Comparison of ENCODE assay signal across 8 cellular contexts in genomic region chr11:117822031-117822521, GRCh38. TPM values are rescaled to one million over a fixed set of nuclear protein-coding genes. Genes with fewer than 3 reads are reported as not detected.
DNase-seq lines count a peak whose midpoint lies in the region; FAIRE-seq and TF ChIP-seq lines count a peak whose summit lies in the region.

No MANE protein-coding gene starts in this region.

- no peak for FAIRE-seq in H1 (lab: Jason Lieb, UNC)

- H2BK20ac ChIP-seq in H1 (ENCODE audit: low read length) = no peak overlapping the region

- no peak overlapping the region for H3K4me3 Mint-ChIP-seq in CD14-positive monocyte
- H3K4me3 Mint-ChIP-seq in osteocyte (ENCODE audit: unreplicated experiment) = no peak overlapping the region

- DNase-seq in CD14-positive monocyte (ENCODE audit: low spot score) (peak; percentile 64), HEK293T (ENCODE audit: extremely low spot score) (peak; percentile 55), H1 (ENCODE audit: low read depth in 1 of 2, low spot score in 2 of 2) (peak in 1 of 2 experiments; percentile 80), osteocyte (ENCODE audit: extremely low spot score, unreplicated experiment) (no peak), NCI-H524 treated with DMSO at 0.1 percent for 48 hours (lab: John Stamatoyannopoulos, UW) (no peak), AG08396 (ENCODE audit: low spot score) (no peak), cortex of kidney (lab: John Stamatoyannopoulos, UW) (no peak)
- DNase-seq in activated CD4-positive, CD25-positive, alpha-beta regulatory T cell treated with anti-CD3 and anti-CD28 coated beads, Interleukin-2, amount 50 U/mL, for 72 hours = peak; percentile 57

- no peak overlapping the region for H4K5ac ChIP-seq in H1 (ENCODE audit: insufficient read length, low read depth, low read length)

- H3K4ac ChIP-seq in H1 (replicated peaks; ENCODE audit: insufficient read length, low read depth, low read length) = no peak overlapping the region

- H3K36me3 Mint-ChIP-seq in CD14-positive monocyte = no peaks in the 10 kb centered on the region
- H3K36me3 Mint-ChIP-seq in osteocyte (ENCODE audit: unreplicated experiment) = no peaks in the 10 kb centered on the region

- intact Hi-C loops in CD14-positive monocyte (cut with micrococcal nuclease) = loop anchor here (2.0 to 5.0 kb wide), 4 partner anchors 80 to 231 kb away; no protein-coding TSS in a partner anchor

- no peak overlapping the region for H3K23ac ChIP-seq in H1 (ENCODE audit: insufficient read length)

- H3K4me1 ChIP-seq in H1 (replicated peaks in 1 of 4; ENCODE audit: control insufficient read depth in 3 of 4, insufficient read depth in 4 of 4, low read length in 3 of 4) = peaks cover 0 to 34% (median 22%) of the 10 kb centered on the region in 4 experiments; a peak in 6 of 7 replicates

- WGBS in H1 (ENCODE audit: extremely low coverage in 1 of 2, insufficient coverage in 1 of 2, insufficient read length in 1 of 2, insufficient replicate concordance in 2 of 2, low coverage in 1 of 2, low lambda C conversion rate in 2 of 2, missing lambda C conversion rate in 1 of 2), 2 experiments = 77% methylated on average over 16 of the region's 16 CpGs; no CpG with 5 or more reads in 1 of the 2 experiments

- no peak overlapping the region for H2BK120ac ChIP-seq in H1 (replicated peaks; ENCODE audit: low read depth, low read length)

- no peaks in the 10 kb centered on the region; a peak in 1 of 7 replicates for H3K27me3 ChIP-seq in H1 (replicated peaks in 1 of 4; ENCODE audit: control insufficient read depth in 3 of 4, extremely low read depth in 1 of 4, insufficient read depth in 3 of 4, low read length in 3 of 4)

- no peak overlapping the region for H3K4me3 ChIP-seq in H1 (ENCODE audit: extremely low read depth in 1 of 4, insufficient read depth in 2 of 4, low read depth in 3 of 4, low read length in 4 of 4)

- peak overlapping the region; percentile 81 for H2BK5ac ChIP-seq in H1 (ENCODE audit: low read depth, low read length)

- peak; percentile 91 for TF ChIP-seq CTCF in CD14-positive monocyte (IDR thresholded peaks at IDR 0.05)
- TF ChIP-seq CTCF in H1 (IDR thresholded peaks at IDR 0.05; ENCODE audit: control extremely low read depth in 1 of 3, insufficient read depth in 1 of 3, low read depth in 1 of 3, low read length in 3 of 3) = peak in 2 of 3 experiments; percentile 72 to 79; a peak in 3 of 4 replicates
- peak; percentile 46 for TF ChIP-seq CTCF in osteocyte (IDR thresholded peaks at IDR 0.05)

- H3K27me3 Mint-ChIP-seq in CD14-positive monocyte (ENCODE audit: low read depth in 3 of 3) (no peaks in the 10 kb centered on the region), osteocyte (ENCODE audit: unreplicated experiment) (no peaks in the 10 kb centered on the region)

- CTCF ChIA-PET in HEK293T (lab: Yijun Ruan, JAX) = interaction anchor here (2.1 kb wide), 1 partner anchor 125 kb away, joined by 11 read pairs; no protein-coding TSS in a partner anchor
- CTCF ChIA-PET in H1 (lab: Charles Lee; ENCODE audit: partially characterized antibody) = interaction anchor here (0.7 to 9.7 kb wide), 25 partner anchors 9 to 519 kb away, joined by 3 to 163 read pairs (median 6); no protein-coding TSS in a partner anchor

- no peaks in the 10 kb centered on the region for H3K36me3 ChIP-seq in H1 (ENCODE audit: control insufficient read depth in 2 of 4, insufficient read depth in 4 of 4, low read length in 3 of 4)

- H3K56ac ChIP-seq in H1 (replicated peaks; ENCODE audit: insufficient read length, low read depth, low read length) = no peak overlapping the region

- TF ChIP-seq RAD21 in H1 (IDR thresholded peaks at IDR 0.05 in 1 of 2, conservative IDR thresholded peaks at IDR 0.05 in 1 of 2; ENCODE audit: low read depth in 2 of 2, low read length in 2 of 2) = peak; percentile 54 to 71

- no peaks in the 10 kb centered on the region for H3K9me3 Mint-ChIP-seq in CD14-positive monocyte
- no peaks in the 10 kb centered on the region for H3K9me3 Mint-ChIP-seq in osteocyte (ENCODE audit: unreplicated experiment)

- H3K27ac ChIP-seq in H1 (ENCODE audit: low read depth, low read length) = no peak overlapping the region

- H3K79me2 ChIP-seq in H1 (ENCODE audit: control insufficient read depth in 1 of 2, insufficient read depth in 2 of 2, low read length in 2 of 2) = no peaks in the 10 kb centered on the region

- no peaks in the 10 kb centered on the region; the same call in 1 of the 2 replicates for H3K23me2 ChIP-seq in H1 (ENCODE audit: low read depth, low read length)

- no peaks in the 10 kb centered on the region for H3K79me1 ChIP-seq in H1 (ENCODE audit: low read depth, low read length)

- TF ChIP-seq EP300 in H1 (IDR thresholded peaks at IDR 0.05; ENCODE audit: borderline replicate concordance in 1 of 2, low read depth in 2 of 2, low read length in 2 of 2) = no peak

- no peak for TF ChIP-seq POLR2A in H1 (IDR thresholded peaks at IDR 0.05; ENCODE audit: control extremely low read depth in 1 of 2, low read depth in 2 of 2, low read length in 2 of 2)

- no peak overlapping the region for H3K9ac ChIP-seq in H1 (replicated peaks in 1 of 4; ENCODE audit: extremely low read depth in 1 of 4, low read depth in 3 of 4, low read length in 3 of 4)

- H2BK15ac ChIP-seq in H1 (ENCODE audit: low read length) = 0 out of 2 replicates have a peak overlapping the region, but pooled peaks have one; percentile 81

- H3K9me3 ChIP-seq in H1 (ENCODE audit: insufficient read depth in 2 of 2, low read depth in 1 of 2, low read length in 1 of 2) = no peaks in the 10 kb centered on the region

- peak overlapping the region; percentile 38; the same call in 1 of the 2 replicates for H4K8ac ChIP-seq in H1 (ENCODE audit: extremely low read depth, insufficient read depth, low read length)

- POLR2A ChIA-PET in HEK293T (lab: Yijun Ruan, JAX) (no interaction called here), H1 (lab: Charles Lee; ENCODE audit: partially characterized antibody) (no interaction called here)

- peak overlapping the region; percentile 29 for H4K91ac ChIP-seq in H1 (replicated peaks; ENCODE audit: insufficient read length, low read length)

- no peak overlapping the region for H2AFZ ChIP-seq in H1 (ENCODE audit: low read length)

- H3K14ac ChIP-seq in H1 (ENCODE audit: insufficient read length) = no peak overlapping the region

- H2BK12ac ChIP-seq in H1 (ENCODE audit: low read depth, low read length) = peak overlapping the region; percentile 80; the same call in 1 of the 2 replicates

- H3K27ac Mint-ChIP-seq in CD14-positive monocyte (peak overlapping the region in 6 of 7 donors; percentile 35 to 80 (median 61)), osteocyte (ENCODE audit: unreplicated experiment) (no peak overlapping the region)

- peak overlapping the region; percentile 78; the same call in 1 of the 2 replicates for H3K18ac ChIP-seq in H1 (ENCODE audit: extremely low read depth, low read length)

- no peak overlapping the region for H3K4me2 ChIP-seq in H1 (ENCODE audit: insufficient read depth in 1 of 2, low read depth in 2 of 2, low read length in 2 of 2)

- H4K20me1 ChIP-seq in H1 (replicated peaks in 1 of 2; ENCODE audit: control insufficient read depth in 1 of 2, insufficient read depth in 2 of 2, low read length in 2 of 2) = no peaks in the 10 kb centered on the region

- H2AK5ac ChIP-seq in H1 (ENCODE audit: low read depth, low read length) = no peak overlapping the region; the same call in 1 of the 2 replicates

- H3K4me1 Mint-ChIP-seq in CD14-positive monocyte (peaks cover 69% of the 10 kb centered on the region), osteocyte (ENCODE audit: unreplicated experiment) (peaks cover 10% of the 10 kb centered on the region)

TF ChIP-seq in HEK293T, 16 proteins besides CTCF, POLR2A, EP300 and RAD21 (continues in another document):
- TF ChIP-seq TARDBP (IDR thresholded peaks at IDR 0.05) (no peak), FOXK2 (IDR thresholded peaks at IDR 0.05) (no peak), SUZ12 (IDR thresholded peaks at IDR 0.05) (no peak), SP1 (IDR thresholded peaks at IDR 0.05) (no peak)

TF ChIP-seq in H1, 55 proteins besides CTCF, POLR2A, EP300 and RAD21 (continues in another document):
- TF ChIP-seq BCL11A (IDR thresholded peaks at IDR 0.05; ENCODE audit: low read depth in 2 of 2, low read length in 2 of 2) = no peak
- TF ChIP-seq KDM1A (IDR thresholded peaks at IDR 0.05; ENCODE audit: borderline replicate concordance, low read length) = no peak

RNA-seq across cellular contexts. Expression of gene FXYD2, which starts 2.5 kb away (rescaled TPM):
- polyA plus RNA-seq in CD14-positive monocyte (1 to 10 TPM; 2.5 to 4.4 TPM), H1 (2011; rRNA removed) (0.89 and 1.6 TPM in 2 replicates)
- 0.99 and 1.1 TPM in 2 replicates for total RNA-seq in H1 (2021; fragmentation: NEBNext Ultra II Directional; extraction: Animal tissue kit (Norgen Biotek cat#: 25700))
- 1.2 TPM for polyA plus RNA-seq in H1 (2011; cell fraction: cytosol; rRNA removed)
- 3.1 TPM for polyA plus RNA-seq in H1 (2011; cell fraction: nucleus; rRNA removed)
- polyA plus RNA-seq in H1 (2012, experiment 1 of 2) = 0.84 to 1.1 TPM (median 0.98 TPM) in 4 replicates
- 0.21 TPM for polyA plus RNA-seq in H1 (2012, experiment 2 of 2)
- 2.0 TPM for polyA plus RNA-seq in H1 (2013, experiment 1 of 2)
- 1.2 TPM for polyA plus RNA-seq in H1 (2013, experiment 2 of 2)
- 0.95 and 1.7 TPM in 2 replicates for polyA minus RNA-seq in H1 (2011; rRNA and poly(A)+ RNA removed)
- 0.59 TPM for polyA minus RNA-seq in H1 (2011; cell fraction: cytosol; rRNA and poly(A)+ RNA removed)
- 4.4 TPM for polyA minus RNA-seq in H1 (2011; cell fraction: nucleus; rRNA and poly(A)+ RNA removed)
- total RNA-seq in osteocyte = 0.91 TPM in 1 of 2 replicates, not detected in the other

RNA-seq across cellular contexts. Expression of gene DSCAML1, which starts 25.1 kb away (rescaled TPM):
- polyA plus RNA-seq in CD14-positive monocyte = not detected
- 0.19 and 0.27 TPM in 2 replicates for total RNA-seq in H1 (2021; fragmentation: NEBNext Ultra II Directional; extraction: Animal tissue kit (Norgen Biotek cat#: 25700))
- 0.24 and 0.25 TPM in 2 replicates for polyA plus RNA-seq in H1 (2011; rRNA removed)
- 0.16 TPM for polyA plus RNA-seq in H1 (2011; cell fraction: cytosol; rRNA removed)
- 0.39 TPM for polyA plus RNA-seq in H1 (2011; cell fraction: nucleus; rRNA removed)
- 0.08 to 0.35 TPM (median 0.18 TPM) in 4 replicates for polyA plus RNA-seq in H1 (2012, experiment 1 of 2)
- polyA plus RNA-seq in H1 (2012, experiment 2 of 2) = 0.04 TPM
- polyA plus RNA-seq in H1 (2013, experiment 1 of 2) = 0.10 TPM
- polyA plus RNA-seq in H1 (2013, experiment 2 of 2) = 0.22 TPM
- polyA minus RNA-seq in H1 (2011; rRNA and poly(A)+ RNA removed) = 0.10 and 0.54 TPM in 2 replicates
- polyA minus RNA-seq in H1 (2011; cell fraction: cytosol; rRNA and poly(A)+ RNA removed) = not detected
- 3.2 TPM for polyA minus RNA-seq in H1 (2011; cell fraction: nucleus; rRNA and poly(A)+ RNA removed)
- not detected in 2 replicates for total RNA-seq in osteocyte

RNA-seq across cellular contexts. Expression of gene FXYD6, which starts 54.4 kb away (rescaled TPM):
- polyA plus RNA-seq in CD14-positive monocyte = 10 to 100 TPM; 36.4 to 44.1 TPM
- 44.6 and 50.0 TPM in 2 replicates for total RNA-seq in H1 (2021; fragmentation: NEBNext Ultra II Directional; extraction: Animal tissue kit (Norgen Biotek cat#: 25700))
- 117 and 151 TPM in 2 replicates for polyA plus RNA-seq in H1 (2011; rRNA removed)
- 117 TPM for polyA plus RNA-seq in H1 (2011; cell fraction: cytosol; rRNA removed)
- 137 TPM for polyA plus RNA-seq in H1 (2011; cell fraction: nucleus; rRNA removed)
- 45.7 to 68.5 TPM (median 67.3 TPM) in 4 replicates for polyA plus RNA-seq in H1 (2012, experiment 1 of 2)
- 67.1 TPM for polyA plus RNA-seq in H1 (2012, experiment 2 of 2)
- 51.8 TPM for polyA plus RNA-seq in H1 (2013, experiment 1 of 2)
- polyA plus RNA-seq in H1 (2013, experiment 2 of 2) = 57.8 TPM
- 64.2 and 70.4 TPM in 2 replicates for polyA minus RNA-seq in H1 (2011; rRNA and poly(A)+ RNA removed)
- 17.0 TPM for polyA minus RNA-seq in H1 (2011; cell fraction: cytosol; rRNA and poly(A)+ RNA removed)
- 34.0 TPM for polyA minus RNA-seq in H1 (2011; cell fraction: nucleus; rRNA and poly(A)+ RNA removed)
- total RNA-seq in osteocyte = 0.99 and 1.7 TPM in 2 replicates

Comparison
In these comparisons a context has a peak if more than half of its experiments do, and no peak if none do; other contexts are left out.
1. DNase-seq: peak in CD14-positive monocyte (single experiment), HEK293T (single experiment) and activated CD4-positive, CD25-positive, alpha-beta regulatory T cell treated with anti-CD3 and anti-CD28 coated beads, Interleukin-2, amount 50 U/mL, for 72 hours (single experiment); none in osteocyte (single experiment), NCI-H524 treated with DMSO at 0.1 percent for 48 hours (single experiment), AG08396 (single experiment) and cortex of kidney (single experiment).
2. RNA of gene FXYD6, which starts 54.4 kb away (total RNA-seq): 44.6 to 50.0 TPM in H1; 0.99 to 1.7 TPM in osteocyte; every median in the first group is over 10 times any median in the second.
3. Peak in every context shown above with its lines, with median percentiles within 50 percentile points of each other: CTCF ChIP-seq.